ENCODE assay signal across 8 cellular contexts in genomic region chr6:139124887-139125672, GRCh38. TPM values are rescaled to one million over a fixed set of nuclear protein-coding genes. Genes with fewer than 3 reads are reported as not detected.
DNase-seq lines count a peak whose midpoint lies in the region; ATAC-seq and TF ChIP-seq lines count a peak whose summit lies in the region.

No MANE protein-coding gene starts in this region.

- peak; percentile 59 to 67 for DNase-seq in Caco-2
- peak; percentile 85 for DNase-seq in RPMI7951 (ENCODE audit: low read depth)
- peak; percentile 56 for DNase-seq in activated T-helper 9 cell treated with anti-CD3 and anti-CD28 coated beads, Interleukin-2, amount 50 U/mL, for 16 hours (ENCODE audit: low read depth)
- DNase-seq in left ventricle myocardium inferior = peak; percentile 42
- peak; percentile 45 to 58 for DNase-seq in stimulated activated CD4-positive, alpha-beta T cell treated with anti-CD3 and anti-CD28 coated beads, Interleukin-15, amount 100 ng/mL, for 1 hour (ENCODE audit: low read depth in 1 of 2, low spot score in 1 of 2)
- no peak for DNase-seq in NCI-H1048 (lab: John Stamatoyannopoulos, UW)

- no peaks in the 10 kb centered on the region for H3K36me3 Mint-ChIP-seq in Caco-2 (ENCODE audit: insufficient read depth, unreplicated experiment)

- POLR2A ChIA-PET in Caco-2 (lab: Charles Lee) = no interaction called here

- H3K4me1 ChIP-seq in Caco-2 = 0 out of 2 replicates have a peak, but pooled peaks cover 4% of the 10 kb centered on the region
- H3K4me1 ChIP-seq in left ventricle myocardium inferior = peaks cover 4% of the 10 kb centered on the region

- peak; percentile 35 to 68 for TF ChIP-seq CTCF in Caco-2 (IDR thresholded peaks at IDR 0.05; ENCODE audit: insufficient read depth in 1 of 2, low read depth in 1 of 2, low read length in 1 of 2, severe bottlenecking in 1 of 2, unreplicated experiment in 1 of 2)
- TF ChIP-seq CTCF in left ventricle myocardium inferior (IDR thresholded peaks at IDR 0.05; ENCODE audit: borderline replicate concordance) = peak; percentile 73

- peaks cover 8% of the 10 kb centered on the region for H3K27me3 Mint-ChIP-seq in Caco-2 (ENCODE audit: insufficient read depth, unreplicated experiment)

- H3K9me3 ChIP-seq in Caco-2 = no peaks in the 10 kb centered on the region
- H3K9me3 ChIP-seq in left ventricle myocardium inferior (replicated peaks) = peaks cover 8% of the 10 kb centered on the region

- H3K4me3 Mint-ChIP-seq in Caco-2 (ENCODE audit: unreplicated experiment) = no peak overlapping the region

- ATAC-seq in GM19463 (IDR thresholded peaks at IDR 0.05; ENCODE audit: unreplicated experiment) (peak; percentile 100), HG03469 (IDR thresholded peaks at IDR 0.05; ENCODE audit: unreplicated experiment) (peak; percentile 100)

- H3K27ac Mint-ChIP-seq in Caco-2 (ENCODE audit: unreplicated experiment) = no peak overlapping the region

- no TSS peak for BruUV-seq in Caco-2 (replicated peaks; lab: Mats Ljungman, UMichigan)

- intact Hi-C loops in Caco-2 (cut with micrococcal nuclease; ENCODE audit: unreplicated experiment) (loop anchor here (1.0 kb wide), 3 partner anchors 94 to 239 kb away; no protein-coding TSS in a partner anchor), left ventricle myocardium inferior (cut with micrococcal nuclease) (loop anchor here (2.0 kb wide), 1 partner anchor 240 kb away; no protein-coding TSS in a partner anchor)

- H3K36me3 ChIP-seq in Caco-2 (ENCODE audit: control insufficient read depth, insufficient read depth, low read length) (no peaks in the 10 kb centered on the region), left ventricle myocardium inferior (no peaks in the 10 kb centered on the region)

- peaks cover 5% of the 10 kb centered on the region for H3K9me3 Mint-ChIP-seq in Caco-2 (ENCODE audit: unreplicated experiment)

- H3K4me1 Mint-ChIP-seq in Caco-2 (ENCODE audit: low read depth, unreplicated experiment) = no peaks in the 10 kb centered on the region

- H3K4me3 ChIP-seq in Caco-2 (ENCODE audit: low read depth, low read length) (no peak overlapping the region), left ventricle myocardium inferior (no peak overlapping the region)

- H3K27me3 ChIP-seq in Caco-2 (replicated peaks; ENCODE audit: control insufficient read depth, insufficient read depth, low read length) (no peaks in the 10 kb centered on the region), left ventricle myocardium inferior (ENCODE audit: low read depth) (no peaks in the 10 kb centered on the region)

- CTCF ChIA-PET in Caco-2 (lab: Charles Lee) = interaction anchor here (1.1 to 1.4 kb wide), 3 partner anchors 94 to 239 kb away, joined by 3 to 9 read pairs (median 5); no protein-coding TSS in a partner anchor

- H3K27ac ChIP-seq in left ventricle myocardium inferior (replicated peaks) = peak overlapping the region; percentile 66

RNA-seq across cellular contexts. Expression of gene HECA, which starts 9.8 kb away (rescaled TPM):
- 4.9 and 5.2 TPM in 2 replicates for total RNA-seq in Caco-2 (2022)
- 14.9 and 15.2 TPM in 2 replicates for total RNA-seq in RPMI7951 (2014; rRNA removed; shearing (Covaris generic))
- 46.0 TPM for total RNA-seq in left ventricle myocardium inferior
